ENCODE assay signal across 10 cellular contexts in the genomic region with DNA sequence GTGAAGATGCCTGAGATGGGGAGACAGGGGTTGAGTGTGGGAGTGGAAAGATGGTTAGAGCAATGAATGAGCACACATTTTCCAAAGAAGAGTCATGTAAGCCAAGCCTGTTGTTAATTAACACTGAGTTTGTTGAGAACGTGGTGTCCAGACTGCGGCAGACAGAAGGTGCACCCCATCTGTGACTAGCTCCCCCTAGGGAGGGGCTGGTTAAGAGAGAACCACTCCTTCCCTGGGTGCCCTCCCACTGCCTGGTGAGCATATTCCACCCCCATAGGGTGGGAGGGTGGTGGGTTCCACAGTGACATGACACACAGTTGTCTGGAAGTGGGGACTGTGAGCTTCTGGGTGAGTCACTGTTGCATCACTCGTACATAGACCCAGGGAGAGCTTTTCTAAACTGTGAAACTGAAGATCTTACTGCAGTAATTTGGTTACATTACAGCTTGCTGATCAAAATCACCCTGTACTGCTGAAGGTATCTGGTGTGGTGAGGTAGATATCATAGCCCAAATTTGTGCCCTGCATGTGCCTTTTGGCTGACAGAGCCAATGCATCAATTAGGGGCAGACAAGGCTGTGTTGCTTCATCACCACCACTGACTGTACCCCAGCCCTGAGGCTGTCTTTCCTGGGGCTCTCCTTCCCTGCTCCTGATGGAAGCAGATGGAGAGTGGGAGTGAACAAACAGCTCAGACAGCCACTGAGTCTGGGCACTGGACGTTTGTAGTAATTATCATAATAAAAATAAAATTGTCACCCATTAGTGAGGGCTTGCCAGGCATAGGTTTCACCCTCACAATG.
A peak's percentile ranks its signal among the peaks of the same experiment; 100 is the strongest.
DNase-seq lines count a peak whose midpoint lies in the region; ATAC-seq and TF ChIP-seq lines count a peak whose summit lies in the region.
"Had no signal": no experiment of that assay in that cellular context is flagged by ENCODE, and none has a peak within 500 bp of the region (broad histone marks: within the 10 kb centered on the region; RNA-seq: fewer than 3 reads in every experiment).

No MANE protein-coding gene starts in this region.

- intact Hi-C loops in natural killer cell (cut with micrococcal nuclease): no loop called here
- intact Hi-C loops in stomach (cut with DNase I; ENCODE audit: low total_unique reads): no loop called here

- no peak overlapping the region for H4K91ac ChIP-seq in neuronal stem cell (ENCODE audit: low read depth, low read length, poor library complexity)

- peak overlapping the region; percentile 42 for H3K14ac ChIP-seq in neuronal stem cell (ENCODE audit: low read length)

- POLR2A ChIA-PET in T-cell (lab: Charles Lee): interaction anchor here in 1 of 2 donors (0.6 kb wide), 1 partner anchor 1120 kb away, joined by 4 read pairs; no protein-coding TSS in a partner anchor

- no peaks in the 10 kb centered on the region for H3K36me3 Mint-ChIP-seq in natural killer cell treated with Interleukin-12 subunit alpha and Interleukin-12 subunit beta and Interleukin-15 and Interleukin-18, amount 100 ng/mL, for 72 hours
- H3K36me3 Mint-ChIP-seq in natural killer cell: no peaks in the 10 kb centered on the region
- no peaks in the 10 kb centered on the region for H3K36me3 Mint-ChIP-seq in activated naive CD8-positive, alpha-beta T cell treated with anti-CD3 and anti-CD28 coated beads, Interleukin-2, amount 50 U/mL, for 24 hours (ENCODE audit: low read depth)
- no peaks in the 10 kb centered on the region for H3K36me3 Mint-ChIP-seq in T-cell

- no peak overlapping the region for H4K8ac ChIP-seq in neuronal stem cell (ENCODE audit: low read depth, low read length)

- TF ChIP-seq POLR2A in stomach (IDR thresholded peaks at IDR 0.05): no peak

- no peak overlapping the region for H3K4ac ChIP-seq in neuronal stem cell (ENCODE audit: low read length)

- H3K27me3 ChIP-seq in neuronal stem cell (ENCODE audit: control insufficient read depth in 3 of 3, insufficient read depth in 3 of 3, low read depth in 1 of 3, low read length in 3 of 3) (no peaks in the 10 kb centered on the region), stomach (no peaks in the 10 kb centered on the region)

- H3K27ac Mint-ChIP-seq in natural killer cell treated with Interleukin-12 subunit alpha and Interleukin-12 subunit beta and Interleukin-15 and Interleukin-18, amount 100 ng/mL, for 72 hours: no peak overlapping the region
- H3K27ac Mint-ChIP-seq in natural killer cell (no peak overlapping the region), T-cell (no peak overlapping the region)
- H3K27ac Mint-ChIP-seq in activated naive CD8-positive, alpha-beta T cell treated with anti-CD3 and anti-CD28 coated beads, Interleukin-2, amount 50 U/mL, for 24 hours: peak overlapping the region; percentile 63

- H3K9me3 Mint-ChIP-seq in natural killer cell treated with Interleukin-12 subunit alpha and Interleukin-12 subunit beta and Interleukin-15 and Interleukin-18, amount 100 ng/mL, for 72 hours: no peaks in the 10 kb centered on the region
- H3K9me3 Mint-ChIP-seq in natural killer cell: no peaks in the 10 kb centered on the region
- no peaks in the 10 kb centered on the region for H3K9me3 Mint-ChIP-seq in activated naive CD8-positive, alpha-beta T cell treated with anti-CD3 and anti-CD28 coated beads, Interleukin-2, amount 50 U/mL, for 24 hours
- H3K9me3 Mint-ChIP-seq in T-cell: no peaks in the 10 kb centered on the region

- no peak overlapping the region for H3K18ac ChIP-seq in neuronal stem cell (ENCODE audit: low read length)

- no peak overlapping the region for H2BK12ac ChIP-seq in neuronal stem cell (ENCODE audit: low read length)

- peaks cover 35 to 57% of the 10 kb centered on the region in 2 donors for H3K27me3 Mint-ChIP-seq in natural killer cell treated with Interleukin-12 subunit alpha and Interleukin-12 subunit beta and Interleukin-15 and Interleukin-18, amount 100 ng/mL, for 72 hours
- peaks cover 17 to 38% of the 10 kb centered on the region in 2 donors for H3K27me3 Mint-ChIP-seq in natural killer cell (ENCODE audit: low read depth in 2 of 2)
- peaks cover 48% of the 10 kb centered on the region for H3K27me3 Mint-ChIP-seq in activated naive CD8-positive, alpha-beta T cell treated with anti-CD3 and anti-CD28 coated beads, Interleukin-2, amount 50 U/mL, for 24 hours
- H3K27me3 Mint-ChIP-seq in T-cell: peaks cover 29 to 37% of the 10 kb centered on the region in 2 donors

- ATAC-seq in natural killer cell treated with Interleukin-12 subunit alpha and Interleukin-12 subunit beta and Interleukin-15 and Interleukin-18, amount 100 ng/mL, for 72 hours: peak; percentile 24 to 53
- ATAC-seq in natural killer cell (no peak), T-cell (replicated peaks in 1 of 4) (no peak), GM19467 (IDR thresholded peaks at IDR 0.05; ENCODE audit: unreplicated experiment) (no peak), GM19395 (IDR thresholded peaks at IDR 0.05; ENCODE audit: unreplicated experiment) (no peak)
- peak; percentile 95 for ATAC-seq in activated naive CD8-positive, alpha-beta T cell treated with anti-CD3 and anti-CD28 coated beads, Interleukin-2, amount 50 U/mL, for 24 hours

- H2BK5ac ChIP-seq in neuronal stem cell (ENCODE audit: low read length): no peak overlapping the region

- no peak for TF ChIP-seq EP300 in stomach (IDR thresholded peaks at IDR 0.05)

- peak overlapping the region; percentile 10 for H2AK5ac ChIP-seq in neuronal stem cell (ENCODE audit: low read depth, low read length)

- CTCF ChIA-PET in T-cell (lab: Charles Lee): no interaction called here

- TF ChIP-seq CTCF in natural killer cell (IDR thresholded peaks at IDR 0.05): no peak
- no peak for TF ChIP-seq CTCF in stomach (IDR thresholded peaks at IDR 0.05)

- no peak for DNase-seq in natural killer cell treated with Interleukin-12 subunit alpha and Interleukin-12 subunit beta and Interleukin-15 and Interleukin-18, amount 100 ng/mL, for 72 hours (ENCODE audit: low spot score)
- DNase-seq in natural killer cell: no peak
- peak; percentile 69 for DNase-seq in activated naive CD8-positive, alpha-beta T cell treated with anti-CD3 and anti-CD28 coated beads, Interleukin-2, amount 50 U/mL, for 24 hours
- DNase-seq in neuronal stem cell (ENCODE audit: low spot score): no peak
- DNase-seq in T-cell: no peak
- no peak for DNase-seq in stomach
- DNase-seq: DMS153, pancreas had no signal

- WGBS in neuronal stem cell (ENCODE audit: extremely low coverage in 2 of 2, insufficient read length in 2 of 2, insufficient replicate concordance in 1 of 2), 2 donors: no CpG with 5 or more reads among the region's 4 CpGs
- 55 to 66% (median 58%) methylated on average over 4 of the region's 4 CpGs for WGBS in stomach, 5 donors

- H3K4me1 ChIP-seq in neuronal stem cell (ENCODE audit: control insufficient read depth in 2 of 2, insufficient read depth in 1 of 2, low read depth in 1 of 2, low read length in 2 of 2): peaks cover 0 to 5% of the 10 kb centered on the region in 2 donors
- no peaks in the 10 kb centered on the region for H3K4me1 ChIP-seq in stomach
- H3K4me1 ChIP-seq: pancreas had no signal

- no peak overlapping the region for H3K4me2 ChIP-seq in neuronal stem cell (ENCODE audit: insufficient read depth, low read length, poor library complexity, severe bottlenecking)

- no peaks in the 10 kb centered on the region for H3K79me1 ChIP-seq in neuronal stem cell (ENCODE audit: low read depth, low read length)

- H3K23ac ChIP-seq in neuronal stem cell (ENCODE audit: low read depth, low read length, poor library complexity): no peak overlapping the region

- no peaks in the 10 kb centered on the region for H3K36me3 ChIP-seq in neuronal stem cell (replicated peaks in 1 of 2; ENCODE audit: control insufficient read depth in 2 of 2, insufficient read depth in 2 of 2, low read length in 2 of 2)
- no peaks in the 10 kb centered on the region for H3K36me3 ChIP-seq in stomach
- H3K36me3 ChIP-seq: pancreas had no signal

- H3K27ac ChIP-seq in neuronal stem cell (replicated peaks; ENCODE audit: low read length) (no peak overlapping the region), stomach (no peak overlapping the region)
- H3K27ac ChIP-seq: pancreas had no signal

- H3K4me3 ChIP-seq in neuronal stem cell (ENCODE audit: low read length in 2 of 2) (no peak overlapping the region), stomach (no peak overlapping the region)
- H3K4me3 ChIP-seq: pancreas had no signal

- no peak overlapping the region for H2BK120ac ChIP-seq in neuronal stem cell (ENCODE audit: low read depth, low read length)

- H3K4me1 Mint-ChIP-seq in natural killer cell treated with Interleukin-12 subunit alpha and Interleukin-12 subunit beta and Interleukin-15 and Interleukin-18, amount 100 ng/mL, for 72 hours (ENCODE audit: low read depth in 2 of 2): no peaks in the 10 kb centered on the region
- H3K4me1 Mint-ChIP-seq in natural killer cell: no peaks in the 10 kb centered on the region
- peaks cover 31% of the 10 kb centered on the region for H3K4me1 Mint-ChIP-seq in activated naive CD8-positive, alpha-beta T cell treated with anti-CD3 and anti-CD28 coated beads, Interleukin-2, amount 50 U/mL, for 24 hours
- no peaks in the 10 kb centered on the region for H3K4me1 Mint-ChIP-seq in T-cell

- H3K4me3 Mint-ChIP-seq in natural killer cell treated with Interleukin-12 subunit alpha and Interleukin-12 subunit beta and Interleukin-15 and Interleukin-18, amount 100 ng/mL, for 72 hours: no peak overlapping the region
- H3K4me3 Mint-ChIP-seq in natural killer cell (no peak overlapping the region), T-cell (no peak overlapping the region)
- H3K4me3 Mint-ChIP-seq in activated naive CD8-positive, alpha-beta T cell treated with anti-CD3 and anti-CD28 coated beads, Interleukin-2, amount 50 U/mL, for 24 hours: no peak overlapping the region

- peak overlapping the region; percentile 75 for H2BK15ac ChIP-seq in neuronal stem cell (ENCODE audit: low read length)

- no peaks in the 10 kb centered on the region for H3K9me3 ChIP-seq in neuronal stem cell (replicated peaks in 1 of 2; ENCODE audit: control insufficient read depth in 2 of 2, insufficient read depth in 1 of 2, low read depth in 1 of 2, low read length in 2 of 2)
- no peaks in the 10 kb centered on the region for H3K9me3 ChIP-seq in stomach
- H3K9me3 ChIP-seq: pancreas had no signal

- no peak overlapping the region for H2AFZ ChIP-seq in neuronal stem cell (ENCODE audit: low read length)

- no peak overlapping the region for H3K9ac ChIP-seq in neuronal stem cell (ENCODE audit: low read depth, low read length, poor library complexity)

Comparison
In these comparisons a context has a peak if more than half of its experiments do, and no peak if none do; other contexts are left out.
1. ATAC-seq: peak in natural killer cell treated with Interleukin-12 subunit alpha and Interleukin-12 subunit beta and Interleukin-15 and Interleukin-18, amount 100 ng/mL, for 72 hours (2 of 2) and activated naive CD8-positive, alpha-beta T cell treated with anti-CD3 and anti-CD28 coated beads, Interleukin-2, amount 50 U/mL, for 24 hours (single experiment); none in natural killer cell (0 of 3), T-cell (0 of 4), GM19467 (single experiment) and GM19395 (single experiment).